1 cellular context compared by ENCODE assay signal in genomic region chr9:117034862-117035261, GRCh38.
TF ChIP-seq lines count a peak whose summit lies in the region.

No MANE protein-coding gene starts in this region.

TF ChIP-seq in HCT116, 20 proteins besides CTCF, POLR2A, EP300 and RAD21 (continued from another document):
- no peak for TF ChIP-seq EGR1 (IDR thresholded peaks at IDR 0.05; ENCODE audit: low read depth)
TF ChIP-seq in HCT116: peak in this region for 1.
